Comparison of ENCODE assay signal across 8 cellular contexts in the genomic region with DNA sequence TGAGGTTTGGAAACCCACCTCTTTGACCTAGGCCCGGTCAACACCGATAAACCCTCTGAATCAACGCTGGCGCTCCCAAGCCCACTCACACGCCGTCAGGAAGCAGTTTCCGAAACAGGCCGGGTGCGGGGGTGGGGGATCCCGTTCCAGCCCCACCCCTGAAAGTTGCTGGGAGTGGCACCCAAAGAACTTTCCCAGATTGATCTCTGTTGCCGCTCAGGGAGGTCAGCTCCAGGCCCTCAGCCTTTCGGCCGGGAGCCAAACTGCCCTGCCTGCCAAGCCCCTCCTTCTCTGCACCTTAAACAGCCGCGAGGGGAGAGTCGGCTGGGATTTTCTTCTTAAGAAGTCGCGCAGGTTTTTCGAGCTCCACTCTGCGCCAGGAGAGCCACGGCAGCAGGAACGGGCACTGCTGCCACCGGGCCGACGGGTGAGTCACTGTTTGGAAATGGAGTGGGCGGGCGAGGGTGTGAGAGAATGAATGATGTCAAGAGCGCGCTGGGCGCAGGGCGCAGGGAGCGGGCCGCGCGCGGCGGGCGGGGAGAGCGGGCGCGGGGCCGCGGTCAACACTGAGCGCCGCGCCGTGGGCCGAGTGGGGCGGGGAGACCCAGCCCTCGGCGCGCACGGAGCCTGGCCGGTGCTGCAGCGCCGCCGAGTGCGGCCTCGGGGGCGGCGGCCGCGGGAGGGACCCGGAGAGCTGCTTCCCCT. TPM values are rescaled to one million over a fixed set of nuclear protein-coding genes. Genes with fewer than 3 reads are reported as not detected.
DNase-seq lines count a peak whose midpoint lies in the region; ATAC-seq and TF ChIP-seq lines count a peak whose summit lies in the region.

A gene (plus strand): TSS at position 566 of the 705 bp plus-strand sequence. CDS start 70,622 bp downstream, outside the sequence.

- peak; percentile 33 for TF ChIP-seq EP300 in stomach (IDR thresholded peaks at IDR 0.05)

- H3K36me3 ChIP-seq in stomach = no peaks in the 10 kb centered on the region

- H3K27me3 Mint-ChIP-seq in natural killer cell (ENCODE audit: low read depth in 2 of 2) = peaks cover 30 to 39% of the 10 kb centered on the region in 2 donors

- ATAC-seq in GM18508 (IDR thresholded peaks at IDR 0.05; ENCODE audit: insufficient read depth, unreplicated experiment) (peak; percentile 52), HG03025 (IDR thresholded peaks at IDR 0.05; ENCODE audit: low FRiP score, unreplicated experiment) (peak; percentile 41), natural killer cell (peak; percentile 77 to 86 (median 85))

- intact Hi-C loops in natural killer cell (cut with micrococcal nuclease) (no loop called here), stomach (cut with DNase I; ENCODE audit: low total_unique reads) (no loop called here)

- DNase-seq in A172 (ENCODE audit: low spot score) = peak; percentile 82
- peak; percentile 5 for DNase-seq in NCI-H774 (lab: John Stamatoyannopoulos, UW)
- DNase-seq in activated T-helper 9 cell treated with anti-CD3 and anti-CD28 coated beads, Interleukin-2, amount 50 U/mL, for 16 hours (ENCODE audit: low read depth) = peak; percentile 33
- DNase-seq in fibroblast of villous mesenchyme (ENCODE audit: low read depth) = peak; percentile 91
- peak; percentile 40 for DNase-seq in natural killer cell
- peak; percentile 93 for DNase-seq in stomach

- H3K27ac ChIP-seq in stomach = peak within 1 kb of the TSS; percentile 95 to 99 (median 96)

- H3K27ac Mint-ChIP-seq in natural killer cell = peak within 1 kb of the TSS in 1 of 2 donors; percentile 80

- H3K4me1 Mint-ChIP-seq in natural killer cell = peaks cover 8 to 16% of the 10 kb centered on the region in 2 donors

- no peaks in the 10 kb centered on the region for H3K9me3 ChIP-seq in stomach

- peak within 1 kb of the TSS; percentile 93 for H3K4me3 ChIP-seq in fibroblast of villous mesenchyme (ENCODE audit: low read depth, low read length)
- peak within 1 kb of the TSS; percentile 65 to 91 (median 78) for H3K4me3 ChIP-seq in stomach

- H3K36me3 Mint-ChIP-seq in natural killer cell = no peaks in the 10 kb centered on the region

- TF ChIP-seq POLR2A in stomach (IDR thresholded peaks at IDR 0.05) = peak in 1 of 4 donors; percentile 45

- TF ChIP-seq CTCF in fibroblast of villous mesenchyme (IDR thresholded peaks at IDR 0.05; ENCODE audit: insufficient read depth, low read depth, low read length) (no peak), natural killer cell (IDR thresholded peaks at IDR 0.05) (no peak), stomach (IDR thresholded peaks at IDR 0.05) (no peak)

- peaks cover 0 to 47% (median 28%) of the 10 kb centered on the region in 4 donors for H3K4me1 ChIP-seq in stomach

- WGBS in stomach, 5 donors = 0 to 1% (median 0%) methylated on average over 10 to 64 of the region's 64 CpGs

- H3K4me3 Mint-ChIP-seq in natural killer cell = peak within 1 kb of the TSS; percentile 85

- H3K27me3 ChIP-seq in stomach = no peaks in the 10 kb centered on the region

- no peaks in the 10 kb centered on the region for H3K9me3 Mint-ChIP-seq in natural killer cell

RNA-seq across cellular contexts. Expression of the gene that starts here (rescaled TPM):
- 29.4 and 50.3 TPM in 2 replicates for total RNA-seq in A172 (2014; rRNA removed; shearing (Covaris generic))
- total RNA-seq in fibroblast of villous mesenchyme = 135 and 186 TPM in 2 replicates
- total RNA-seq in natural killer cell = under 1 TPM; 0.16 to 0.98 (median 0.54) TPM
- 10 to 100 TPM; 11.2 to 85.8 (median 71.6) TPM for total RNA-seq in stomach
- 1 to 10 TPM; 2.4 to 4.3 (median 4.3) TPM for polyA plus RNA-seq in stomach

Comparison
In these comparisons a context has a peak if more than half of its experiments do, and no peak if none do; other contexts are left out.
1. Peak in every context shown above with its lines: DNase-seq, ATAC-seq, H3K4me3 ChIP-seq and H3K27ac ChIP-seq.
2. RNA of the gene that starts here (total RNA-seq): 135 to 186 TPM in fibroblast of villous mesenchyme, 11.2 to 85.8 TPM in stomach and 29.4 to 50.3 TPM in A172; 0.16 to 0.98 TPM in natural killer cell; every median in the first group is over 4 times any median in the second.
3. Peak in DNase-seq and ATAC-seq in natural killer cell; RNA of the gene not detected or under 1 TPM.
4. DNase-seq: peak in every context shown above with its lines; median percentile 93 in stomach; 91 in fibroblast of villous mesenchyme; 82 in A172; 40 in natural killer cell; 33 in activated T-helper 9 cell treated with anti-CD3 and anti-CD28 coated beads, Interleukin-2, amount 50 U/mL, for 16 hours; 5 in NCI-H774.